In the genomic region with DNA sequence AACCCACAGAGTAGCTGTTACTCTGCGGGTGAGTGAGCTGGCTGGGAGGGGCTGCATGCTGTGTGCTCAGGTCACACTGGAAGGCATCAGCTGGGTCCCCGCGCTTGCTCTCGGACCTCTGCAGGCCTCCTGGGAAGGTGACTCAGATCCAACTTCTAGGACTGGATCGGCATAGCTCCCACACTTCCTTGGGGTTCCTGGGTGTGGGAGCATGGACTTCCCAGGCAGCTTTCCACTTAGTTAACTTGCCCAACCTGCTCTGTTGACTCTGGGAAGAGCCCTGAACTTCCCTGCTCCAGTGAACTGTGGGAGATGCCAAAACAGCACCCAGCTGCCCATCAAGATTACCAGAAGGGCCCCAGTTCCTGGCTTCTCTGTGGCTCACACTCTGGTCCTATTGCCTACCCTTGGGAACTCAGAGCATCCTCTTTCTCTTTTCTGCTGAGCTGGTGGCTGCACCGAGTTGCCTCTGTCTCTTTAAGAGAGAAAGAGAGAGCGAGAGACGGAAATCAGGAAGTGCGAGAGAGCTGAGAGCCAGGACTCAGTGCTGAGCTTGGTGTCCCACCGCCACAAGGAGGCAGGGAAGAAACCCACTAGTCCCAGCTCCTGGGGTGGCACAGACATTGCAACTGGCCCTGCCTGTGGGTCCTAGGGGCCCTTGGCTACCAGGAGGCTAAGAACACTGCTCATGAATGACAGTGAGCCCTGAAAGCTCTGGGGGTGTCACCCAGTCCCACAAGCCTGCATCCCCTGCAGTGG, we compare ENCODE assay signal across 8 cellular contexts. TPM values are rescaled to one million over a fixed set of nuclear protein-coding genes. Genes with fewer than 3 reads are reported as not detected.
DNase-seq lines count a peak whose midpoint lies in the region; ATAC-seq and TF ChIP-seq lines count a peak whose summit lies in the region.

Gene IKBKE, plus strand, starts transcription at position 544 of the 759 bp plus-strand sequence. CDS start 2,752 bp downstream, outside the sequence.

- TF ChIP-seq CTCF in SK-N-SH (IDR thresholded peaks at IDR 0.05) (peak; percentile 36), ascending aorta (IDR thresholded peaks at IDR 0.05) (peak in 2 of 3 experiments; percentile 16 to 41), hepatocyte (IDR thresholded peaks at IDR 0.05; ENCODE audit: poor library complexity) (peak; percentile 19)

- H3F3A ChIP-seq in SK-N-SH (replicated peaks; ENCODE audit: insufficient read depth): no peaks in the 10 kb centered on the region

- H3K4me3 ChIP-seq in SK-N-SH (ENCODE audit: low read depth in 2 of 2, low read length in 1 of 2) (peak within 1 kb of the TSS; percentile 57 to 83), ascending aorta (peak within 1 kb of the TSS; percentile 63 to 71), hepatocyte (peak within 1 kb of the TSS; percentile 90)

- DNase-seq in DMS153 treated with DMSO at 0.1 percent for 48 hours (lab: John Stamatoyannopoulos, UW; ENCODE audit: unreplicated experiment) (peak; percentile 76), SK-N-SH (no peak), ascending aorta (ENCODE audit: low spot score in 2 of 2) (peak in 1 of 2 donors; percentile 79), hepatocyte (ENCODE audit: low spot score) (peak; percentile 79), renal cortical epithelial cell (ENCODE audit: low read depth) (peak; percentile 84), cerebellar nuclear complex (lab: John Stamatoyannopoulos, UW) (no peak)

- H3K79me2 ChIP-seq in SK-N-SH (ENCODE audit: insufficient read depth) (peaks cover 11% of the 10 kb centered on the region; the same call in 1 of the 2 replicates), hepatocyte (no peaks in the 10 kb centered on the region)

- no peaks in the 10 kb centered on the region for H3K9me2 ChIP-seq in SK-N-SH
- H3K9me2 ChIP-seq in hepatocyte (replicated peaks; ENCODE audit: insufficient read depth): no peaks in the 10 kb centered on the region

- peak within 1 kb of the TSS; percentile 94 for H3K4me2 ChIP-seq in SK-N-SH
- H3K4me2 ChIP-seq in hepatocyte: peak within 1 kb of the TSS; percentile 98

- CTCF ChIA-PET in SK-N-SH (lab: Yijun Ruan, JAX): interaction anchor here (0.8 to 3.1 kb wide), 8 partner anchors 9 to 194 kb away, joined by 3 to 30 read pairs (median 7); partner anchors contain the start of gene EIF2D

- H3K9ac ChIP-seq in SK-N-SH: peak within 1 kb of the TSS; percentile 63; the same call in 1 of the 2 replicates

- no peak for TF ChIP-seq RAD21 in SK-N-SH (IDR thresholded peaks at IDR 0.05; ENCODE audit: low read length)

- intact Hi-C loops in ascending aorta (cut with DNase I): no loop called here

- H3K4me1 ChIP-seq in SK-N-SH (ENCODE audit: control insufficient read depth in 1 of 2, insufficient read depth in 2 of 2, low read depth in 1 of 2, low read length in 1 of 2): peaks cover 13 to 25% of the 10 kb centered on the region in 2 experiments; a peak in 2 of 4 replicates
- H3K4me1 ChIP-seq in ascending aorta: peaks cover 7 to 13% of the 10 kb centered on the region in 2 donors
- peaks cover 11% of the 10 kb centered on the region for H3K4me1 ChIP-seq in hepatocyte (ENCODE audit: insufficient read depth)

- H4K20me1 ChIP-seq in SK-N-SH (ENCODE audit: insufficient read depth) (no peaks in the 10 kb centered on the region), hepatocyte (ENCODE audit: insufficient read depth, poor library complexity, severe bottlenecking) (no peaks in the 10 kb centered on the region)

- H3K27me3 ChIP-seq in SK-N-SH (ENCODE audit: insufficient read depth) (no peaks in the 10 kb centered on the region), ascending aorta (no peaks in the 10 kb centered on the region), hepatocyte (no peaks in the 10 kb centered on the region)

- 49% methylated on average over 9 of the region's 10 CpGs for WGBS in SK-N-SH (ENCODE audit: low lambda C conversion rate)
- 14% methylated on average over 10 of the region's 10 CpGs for WGBS in hepatocyte (ENCODE audit: low lambda C conversion rate, missing lambda C conversion rate)

- H3K27ac ChIP-seq in SK-N-SH (ENCODE audit: low read depth in 2 of 2, low read length in 1 of 2) (peak within 1 kb of the TSS in 1 of 2 experiments; percentile 56; a peak in 2 of 4 replicates), ascending aorta (peak within 1 kb of the TSS; percentile 29 to 41), hepatocyte (peak within 1 kb of the TSS; percentile 56)

- H3K9me3 ChIP-seq in SK-N-SH (no peaks in the 10 kb centered on the region), ascending aorta (no peaks in the 10 kb centered on the region), hepatocyte (ENCODE audit: low read depth) (no peaks in the 10 kb centered on the region)

- no peak for TF ChIP-seq EP300 in SK-N-SH (IDR thresholded peaks at IDR 0.05; ENCODE audit: borderline replicate concordance in 1 of 2, low read depth in 1 of 2, low read length in 1 of 2)

- peaks cover 2 to 4% of the 10 kb centered on the region in 2 experiments for H3K36me3 ChIP-seq in SK-N-SH (replicated peaks in 1 of 2; ENCODE audit: control insufficient read depth in 1 of 2, insufficient read depth in 2 of 2, low read length in 1 of 2)
- no peaks in the 10 kb centered on the region for H3K36me3 ChIP-seq in ascending aorta
- H3K36me3 ChIP-seq in hepatocyte (replicated peaks; ENCODE audit: insufficient read depth, low read depth): no peaks in the 10 kb centered on the region

- peak within 1 kb of the TSS; percentile 94 for H2AFZ ChIP-seq in SK-N-SH (ENCODE audit: low read depth)
- H2AFZ ChIP-seq in hepatocyte: peak within 1 kb of the TSS; percentile 93

- peak; percentile 69 for ATAC-seq in GM19395 (IDR thresholded peaks at IDR 0.05; ENCODE audit: unreplicated experiment)
- peak; percentile 49 for ATAC-seq in HG03571 (IDR thresholded peaks at IDR 0.05; ENCODE audit: unreplicated experiment)

- POLR2A ChIA-PET in SK-N-SH (lab: Yijun Ruan, JAX): no interaction called here

TF ChIP-seq in SK-N-SH, 30 proteins besides CTCF, POLR2A, EP300 and RAD21:
- TF ChIP-seq FOXM1 (IDR thresholded peaks at IDR 0.05; ENCODE audit: low read depth): no peak
- peak; percentile 69; the same call in 1 of the 2 replicates for TF ChIP-seq MAX (IDR thresholded peaks at IDR 0.05; ENCODE audit: low read depth)
- peak; percentile 93 for TF ChIP-seq ELF1 (IDR thresholded peaks at IDR 0.05)
- TF ChIP-seq POLR2AphosphoS5 (IDR thresholded peaks at IDR 0.05; ENCODE audit: low read depth, low read length): peak; percentile 49; the same call in 1 of the 2 replicates
- no peak for TF ChIP-seq ZBTB33 (IDR thresholded peaks at IDR 0.05; ENCODE audit: borderline replicate concordance, low read depth)

RNA-seq across cellular contexts. Expression of gene IKBKE, which starts in this region (rescaled TPM):
- polyA plus RNA-seq in SK-N-SH (2012; rRNA removed): 14.2 and 14.5 TPM in 2 replicates
- polyA plus RNA-seq in SK-N-SH (2012; cell fraction: cytosol; rRNA removed): 6.8 and 10.4 TPM in 2 replicates
- 20.5 and 32.0 TPM in 2 replicates for polyA plus RNA-seq in SK-N-SH (2012; cell fraction: nucleus; rRNA removed)
- total RNA-seq in ascending aorta: 6.3 TPM
- 6.4 and 7.3 TPM in 2 replicates for total RNA-seq in hepatocyte
- 5.9 and 6.4 TPM in 2 replicates for polyA plus RNA-seq in hepatocyte
- total RNA-seq in renal cortical epithelial cell: 13.6 and 19.6 TPM in 2 replicates

Comparison
In these comparisons a context has a peak if more than half of its experiments do, and no peak if none do; other contexts are left out.
1. DNase-seq: peak in DMS153 treated with DMSO at 0.1 percent for 48 hours (single experiment), hepatocyte (single experiment) and renal cortical epithelial cell (single experiment); none in SK-N-SH (single experiment) and cerebellar nuclear complex (0 of 2).
2. Peak in every context shown above with its lines, with median percentiles within 50 percentile points of each other: H3K4me3 ChIP-seq and CTCF ChIP-seq.